8 cellular contexts compared by ENCODE assay signal in genomic region chr18:5975111-5975622, GRCh38.
DNase-seq lines count a peak whose midpoint lies in the region; ATAC-seq and TF ChIP-seq lines count a peak whose summit lies in the region.

No MANE protein-coding gene starts in this region.

- H3K4me2 ChIP-seq in smooth muscle cell = peak overlapping the region; percentile 55

- H3K79me2 ChIP-seq in smooth muscle cell (ENCODE audit: low read depth) = no peaks in the 10 kb centered on the region

- no peak for TF ChIP-seq CTCF in smooth muscle cell (IDR thresholded peaks at IDR 0.05; ENCODE audit: borderline replicate concordance, insufficient read depth, poor library complexity, severe bottlenecking)
- TF ChIP-seq CTCF in HFFc6 (IDR thresholded peaks at IDR 0.05) = no peak

- peaks cover 9% of the 10 kb centered on the region for H3F3A ChIP-seq in smooth muscle cell (ENCODE audit: low read depth)

- no peaks in the 10 kb centered on the region for H3K36me3 ChIP-seq in smooth muscle cell (ENCODE audit: low read depth)

- no peak overlapping the region for H3K4me3 Mint-ChIP-seq in activated T-cell treated with anti-CD3 and anti-CD28 coated beads, Interleukin-2, amount 50 U/mL, for 72 hours
- H3K4me3 Mint-ChIP-seq in HFFc6 = no peak overlapping the region

- H3K9me3 Mint-ChIP-seq in activated T-cell treated with anti-CD3 and anti-CD28 coated beads, Interleukin-2, amount 50 U/mL, for 72 hours = no peaks in the 10 kb centered on the region
- H3K9me3 Mint-ChIP-seq in HFFc6 = peaks cover 26% of the 10 kb centered on the region

- H4K20me1 ChIP-seq in smooth muscle cell (ENCODE audit: low read depth) = no peaks in the 10 kb centered on the region

- no peak for DNase-seq in activated T-cell treated with anti-CD3 and anti-CD28 coated beads, Interleukin-2, amount 50 U/mL, for 72 hours
- DNase-seq in activated T-cell treated with anti-CD3 and anti-CD28 coated beads, Interleukin-2, amount 50 U/mL, for 1 hour = no peak
- peak; percentile 82 for DNase-seq in SIG-M5 treated with dmso at 0.1 percent for 504 hours (lab: John Stamatoyannopoulos, UW; ENCODE audit: unreplicated experiment)
- no peak for DNase-seq in smooth muscle cell (lab: John Stamatoyannopoulos, UW; ENCODE audit: unreplicated experiment)
- DNase-seq in NCI-H1048 (lab: John Stamatoyannopoulos, UW) = no peak
- DNase-seq in HFFc6 = no peak
- no peak for DNase-seq in ecto neural progenitor cell (ENCODE audit: low spot score)

- H2AFZ ChIP-seq in smooth muscle cell (ENCODE audit: low read depth) = no peak overlapping the region

- H3K4me1 ChIP-seq in smooth muscle cell (ENCODE audit: low read depth) = no peaks in the 10 kb centered on the region

- peak; percentile 75 to 87 for ATAC-seq in activated T-cell treated with anti-CD3 and anti-CD28 coated beads, Interleukin-2, amount 50 U/mL, for 72 hours (replicated peaks in 1 of 2)
- ATAC-seq in HG02938 (IDR thresholded peaks at IDR 0.05; ENCODE audit: unreplicated experiment) = peak; percentile 64

- no peaks in the 10 kb centered on the region for H3K9me3 ChIP-seq in smooth muscle cell (replicated peaks; ENCODE audit: low read depth)

- no peak overlapping the region for H3K9ac ChIP-seq in smooth muscle cell (ENCODE audit: low read depth)

- no peak overlapping the region for H3K4me3 ChIP-seq in smooth muscle cell

- H3K36me3 Mint-ChIP-seq in activated T-cell treated with anti-CD3 and anti-CD28 coated beads, Interleukin-2, amount 50 U/mL, for 72 hours (ENCODE audit: insufficient read depth in 2 of 2) = no peaks in the 10 kb centered on the region
- H3K36me3 Mint-ChIP-seq in HFFc6 (ENCODE audit: low read depth) = no peaks in the 10 kb centered on the region

- peaks cover 4% of the 10 kb centered on the region for H3K27me3 Mint-ChIP-seq in activated T-cell treated with anti-CD3 and anti-CD28 coated beads, Interleukin-2, amount 50 U/mL, for 72 hours (ENCODE audit: low read depth)
- no peaks in the 10 kb centered on the region for H3K27me3 Mint-ChIP-seq in HFFc6 (ENCODE audit: insufficient read depth)

- no peak overlapping the region for H3K27ac Mint-ChIP-seq in activated T-cell treated with anti-CD3 and anti-CD28 coated beads, Interleukin-2, amount 50 U/mL, for 72 hours
- H3K27ac Mint-ChIP-seq in HFFc6 = no peak overlapping the region

- WGBS in smooth muscle cell (ENCODE audit: low lambda C conversion rate) = 54% methylated on average over 7 of the region's 7 CpGs

- peaks cover 19% of the 10 kb centered on the region for H3K4me1 Mint-ChIP-seq in activated T-cell treated with anti-CD3 and anti-CD28 coated beads, Interleukin-2, amount 50 U/mL, for 72 hours (ENCODE audit: low read depth)
- H3K4me1 Mint-ChIP-seq in HFFc6 (ENCODE audit: low read depth) = peaks cover 7% of the 10 kb centered on the region; the same call in 1 of the 2 replicates

- H3K27me3 ChIP-seq in smooth muscle cell (ENCODE audit: low read depth) = no peaks in the 10 kb centered on the region

- H3K27ac ChIP-seq in smooth muscle cell (ENCODE audit: low read depth) = peak overlapping the region; percentile 34
